13 cellular contexts compared by ENCODE assay signal in genomic region chr17:40501499-40501911, GRCh38. TPM values are rescaled to one million over a fixed set of nuclear protein-coding genes. Genes with fewer than 3 reads are reported as not detected.
DNase-seq lines count a peak whose midpoint lies in the region; ATAC-seq and TF ChIP-seq lines count a peak whose summit lies in the region.
"Had no signal": no experiment of that assay in that cellular context is flagged by ENCODE, and none has a peak within 500 bp of the region (broad histone marks: within the 10 kb centered on the region; RNA-seq: fewer than 3 reads in every experiment).

Gene TNS4, minus strand, starts transcription at chr17:40501623. Its CDS starts 5,198 bp downstream, at chr17:40496425.

- H4K91ac ChIP-seq in mesenchymal stem cell (ENCODE audit: low read length) = no peak within 1 kb of the TSS

- TF ChIP-seq CTCF in MCF 10A (IDR thresholded peaks at IDR 0.05; ENCODE audit: unreplicated experiment) = no peak
- no peak for TF ChIP-seq CTCF in upper lobe of right lung (IDR thresholded peaks at IDR 0.05)

- no peak within 1 kb of the TSS for H3K4me3 Mint-ChIP-seq in activated CD4-positive, alpha-beta T cell treated with anti-CD3 and anti-CD28 coated beads, Interleukin-2, amount 10 ng/mL, durations not matched to agents 7 days and 5 days
- H3K4me3 Mint-ChIP-seq in MCF 10A (ENCODE audit: unreplicated experiment) = peak within 1 kb of the TSS; percentile 98
- H3K4me3 Mint-ChIP-seq: immature natural killer cell, T-helper 17 cell had no signal

- H2BK5ac ChIP-seq in mesenchymal stem cell (ENCODE audit: low read depth, low read length, poor library complexity, severe bottlenecking) = no peak within 1 kb of the TSS

- peak within 1 kb of the TSS in 1 of 2 experiments; percentile 35 for H3K18ac ChIP-seq in mesenchymal stem cell (ENCODE audit: low read depth in 1 of 2, low read length in 2 of 2)

- peaks cover 24% of the 10 kb centered on the region for H3K4me1 Mint-ChIP-seq in activated CD4-positive, alpha-beta T cell treated with anti-CD3 and anti-CD28 coated beads, Interleukin-2, amount 10 ng/mL, durations not matched to agents 7 days and 5 days
- H3K4me1 Mint-ChIP-seq in MCF 10A (ENCODE audit: insufficient read depth, unreplicated experiment) = peaks cover 30% of the 10 kb centered on the region
- H3K4me1 Mint-ChIP-seq: immature natural killer cell had no signal

- no peak within 1 kb of the TSS for H3K4me2 ChIP-seq in mesenchymal stem cell (ENCODE audit: low read length, poor library complexity, severe bottlenecking)

- 80% methylated on average over 7 of the region's 7 CpGs for WGBS in mesenchymal stem cell

- H3K27me3 ChIP-seq in mesenchymal stem cell (ENCODE audit: control insufficient read depth in 1 of 2, insufficient read depth in 1 of 2, low read length in 2 of 2) (no peaks in the 10 kb centered on the region), upper lobe of right lung (no peaks in the 10 kb centered on the region)
- H3K27me3 ChIP-seq: testis had no signal

- H3K4me3 ChIP-seq in mesenchymal stem cell (ENCODE audit: insufficient read depth in 1 of 2, low read depth in 1 of 2, low read length in 2 of 2) = no peak within 1 kb of the TSS
- H3K4me3 ChIP-seq in upper lobe of right lung = no peak within 1 kb of the TSS
- H3K4me3 ChIP-seq: testis had no signal

- H2BK12ac ChIP-seq in mesenchymal stem cell (ENCODE audit: low read length in 2 of 2) = peak within 1 kb of the TSS; percentile 22 to 64

- no TSS peak for BruUV-seq in MCF 10A (replicated peaks; lab: Mats Ljungman, UMichigan)

- CTCF ChIA-PET in activated CD4-positive, alpha-beta T cell treated with anti-CD3 and anti-CD28 coated beads, Interleukin-2, amount 10 ng/mL, durations not matched to agents 7 days and 5 days (lab: Charles Lee) = interaction anchor here (1.0 to 1.3 kb wide), 5 partner anchors 8 to 29 kb away, joined by 3 to 10 read pairs (median 5); no protein-coding TSS in a partner anchor
- CTCF ChIA-PET in MCF 10A (lab: Yijun Ruan, JAX) = interaction anchor here (0.5 to 3.5 kb wide), 10 partner anchors 10 to 96 kb away, joined by 3 to 22 read pairs (median 3); no protein-coding TSS in a partner anchor

- H2BK120ac ChIP-seq in mesenchymal stem cell (ENCODE audit: low read depth, low read length) = no peak within 1 kb of the TSS

- H4K8ac ChIP-seq in mesenchymal stem cell (ENCODE audit: low read length) = no peak within 1 kb of the TSS

- peak; percentile 48 for ATAC-seq in upper lobe of right lung
- ATAC-seq: activated naive CD4-positive, alpha-beta T cell treated with anti-CD3 and anti-CD28 coated beads, Interleukin-2, amount 50 U/mL, for 72 hours; sciatic nerve; T-helper 17 cell had no signal

- peak within 1 kb of the TSS; percentile 20 for H3K27ac Mint-ChIP-seq in activated CD4-positive, alpha-beta T cell treated with anti-CD3 and anti-CD28 coated beads, Interleukin-2, amount 10 ng/mL, durations not matched to agents 7 days and 5 days
- H3K27ac Mint-ChIP-seq in MCF 10A (ENCODE audit: low read depth, unreplicated experiment) = peak within 1 kb of the TSS; percentile 97
- H3K27ac Mint-ChIP-seq: T-helper 17 cell had no signal

- peak within 1 kb of the TSS; percentile 26 for H2BK15ac ChIP-seq in mesenchymal stem cell (ENCODE audit: low read depth, poor library complexity, severe bottlenecking)

- no peak within 1 kb of the TSS for H3K23ac ChIP-seq in mesenchymal stem cell (ENCODE audit: low read length in 2 of 2)

- peaks cover 0 to 3% of the 10 kb centered on the region in 2 experiments for H3K36me3 ChIP-seq in mesenchymal stem cell (ENCODE audit: control insufficient read depth in 1 of 2, insufficient read depth in 2 of 2, low read depth in 1 of 2, low read length in 2 of 2)
- no peaks in the 10 kb centered on the region for H3K36me3 ChIP-seq in upper lobe of right lung

- no peak within 1 kb of the TSS for H3K4ac ChIP-seq in mesenchymal stem cell (ENCODE audit: low read depth in 1 of 2, low read length in 2 of 2)

- no peak for DNase-seq in activated CD4-positive, alpha-beta T cell treated with anti-CD3 and anti-CD28 coated beads, Interleukin-2, amount 10 ng/mL, durations not matched to agents 7 days and 5 days
- no peak for DNase-seq in activated CD4-positive, alpha-beta T cell treated with anti-CD3 and anti-CD28 coated beads, Interleukin-2, amount 50 U/mL, for 48 hours
- DNase-seq in MCF 10A (ENCODE audit: unreplicated experiment) = peak; percentile 90
- DNase-seq in mesenchymal stem cell = no peak
- no peak for DNase-seq in upper lobe of right lung
- no peak for DNase-seq in amygdala (lab: John Stamatoyannopoulos, UW)
- no peak for DNase-seq in NCI-H524 (lab: John Stamatoyannopoulos, UW)
- no peak for DNase-seq in H4 (ENCODE audit: low spot score)
- DNase-seq: immature natural killer cell, T-helper 17 cell, testis had no signal

- H3K27ac ChIP-seq in mesenchymal stem cell (ENCODE audit: low read length, poor library complexity, severe bottlenecking) (no peak within 1 kb of the TSS), upper lobe of right lung (no peak within 1 kb of the TSS)
- H3K27ac ChIP-seq: testis had no signal

- POLR2A ChIA-PET in activated CD4-positive, alpha-beta T cell treated with anti-CD3 and anti-CD28 coated beads, Interleukin-2, amount 10 ng/mL, durations not matched to agents 7 days and 5 days (lab: Charles Lee) = no interaction called here
- POLR2A ChIA-PET in MCF 10A (lab: Yijun Ruan, JAX) = interaction anchor here (0.6 to 11.5 kb wide), 17 partner anchors 8 to 1264 kb away, joined by 3 to 703 read pairs (median 5); partner anchors contain the start of gene TOP2A

- no peak within 1 kb of the TSS for H2AFZ ChIP-seq in mesenchymal stem cell (ENCODE audit: low read depth, low read length)

- no peaks in the 10 kb centered on the region for H3K9me3 ChIP-seq in mesenchymal stem cell (ENCODE audit: control insufficient read depth, low read length)
- H3K9me3 ChIP-seq in upper lobe of right lung = no peaks in the 10 kb centered on the region
- H3K9me3 ChIP-seq: testis had no signal

- H3K14ac ChIP-seq in mesenchymal stem cell (ENCODE audit: low read length in 2 of 2) = peak within 1 kb of the TSS in 1 of 2 experiments; percentile 14

- intact Hi-C loops in MCF 10A (cut with micrococcal nuclease) = loop anchor here (2.0 kb wide), 1 partner anchor 29 kb away; no protein-coding TSS in a partner anchor
- intact Hi-C loops in upper lobe of right lung (cut with DNase I) = no loop called here

- H3K4me1 ChIP-seq in mesenchymal stem cell (ENCODE audit: control insufficient read depth, insufficient read depth, low read depth, low read length) (peaks cover 15% of the 10 kb centered on the region), upper lobe of right lung (peaks cover 21% of the 10 kb centered on the region)

- H3K9me3 Mint-ChIP-seq in activated CD4-positive, alpha-beta T cell treated with anti-CD3 and anti-CD28 coated beads, Interleukin-2, amount 10 ng/mL, durations not matched to agents 7 days and 5 days = no peaks in the 10 kb centered on the region
- no peaks in the 10 kb centered on the region for H3K9me3 Mint-ChIP-seq in MCF 10A (ENCODE audit: unreplicated experiment)
- H3K9me3 Mint-ChIP-seq: activated naive CD4-positive, alpha-beta T cell treated with anti-CD3 and anti-CD28 coated beads, Interleukin-2, amount 50 U/mL, for 72 hours; immature natural killer cell had no signal

- no peak within 1 kb of the TSS for H2AK5ac ChIP-seq in mesenchymal stem cell (ENCODE audit: low read length, severe bottlenecking)

- no peaks in the 10 kb centered on the region for H3K36me3 Mint-ChIP-seq in activated CD4-positive, alpha-beta T cell treated with anti-CD3 and anti-CD28 coated beads, Interleukin-2, amount 10 ng/mL, durations not matched to agents 7 days and 5 days (ENCODE audit: low read depth)
- H3K36me3 Mint-ChIP-seq in MCF 10A (ENCODE audit: insufficient read depth, unreplicated experiment) = peaks cover 52% of the 10 kb centered on the region
- H3K36me3 Mint-ChIP-seq: activated naive CD4-positive, alpha-beta T cell treated with anti-CD3 and anti-CD28 coated beads, Interleukin-2, amount 50 U/mL, for 72 hours; immature natural killer cell had no signal

- no peaks in the 10 kb centered on the region for H3K79me1 ChIP-seq in mesenchymal stem cell (replicated peaks; ENCODE audit: low read length, poor library complexity, severe bottlenecking)

- H3K27me3 Mint-ChIP-seq in activated CD4-positive, alpha-beta T cell treated with anti-CD3 and anti-CD28 coated beads, Interleukin-2, amount 10 ng/mL, durations not matched to agents 7 days and 5 days = peaks cover 5% of the 10 kb centered on the region
- H3K27me3 Mint-ChIP-seq in MCF 10A (ENCODE audit: insufficient read depth, unreplicated experiment) = no peaks in the 10 kb centered on the region
- H3K27me3 Mint-ChIP-seq: T-helper 17 cell had no signal

- H3K9ac ChIP-seq in mesenchymal stem cell (ENCODE audit: low read length) = no peak within 1 kb of the TSS

RNA-seq across cellular contexts. Expression of gene TNS4, which starts in this region (rescaled TPM):
- 1 to 10 TPM; 3.5 to 3.7 TPM for total RNA-seq in activated CD4-positive, alpha-beta T cell treated with anti-CD3 and anti-CD28 coated beads, Interleukin-2, amount 10 ng/mL, durations not matched to agents 7 days and 5 days
- total RNA-seq in MCF 10A (2022) (387 and 522 TPM in 2 replicates), upper lobe of right lung (0.78 TPM)
- polyA plus RNA-seq in mesenchymal stem cell (2013, experiment 1 of 2) = not detected
- 0.12 TPM for polyA plus RNA-seq in mesenchymal stem cell (2013, experiment 2 of 2)
- not detected in 2 replicates for total RNA-seq in H4 (2014; rRNA removed; shearing (Covaris generic))

Comparison
In these comparisons a context has a peak if more than half of its experiments do, and no peak if none do; other contexts are left out.
1. RNA of gene TNS4 (total RNA-seq): 387 to 522 TPM in MCF 10A; 3.5 to 3.7 TPM in activated CD4-positive, alpha-beta T cell treated with anti-CD3 and anti-CD28 coated beads, Interleukin-2, amount 10 ng/mL, durations not matched to agents 7 days and 5 days, 0.78 TPM in upper lobe of right lung (single experiment) and not detected in H4; every median in the first group is over 10 times any median in the second.
2. Peak in ATAC-seq in upper lobe of right lung; RNA of the gene not detected or under 1 TPM.